28 cellular contexts compared by ENCODE assay signal in genomic region chr6:31142356-31142755, GRCh38. TPM values are rescaled to one million over a fixed set of nuclear protein-coding genes. Genes with fewer than 3 reads are reported as not detected.
DNase-seq lines count a peak whose midpoint lies in the region; ATAC-seq and TF ChIP-seq lines count a peak whose summit lies in the region.
"Had no signal": no experiment of that assay in that cellular context is flagged by ENCODE, and none has a peak within 500 bp of the region (broad histone marks: within the 10 kb centered on the region; RNA-seq: fewer than 3 reads in every experiment).

No MANE protein-coding gene starts in this region.

- H3K27me3 ChIP-seq in left ventricle myocardium inferior (ENCODE audit: low read depth) (no peaks in the 10 kb centered on the region), testis (no peaks in the 10 kb centered on the region)
- H3K27me3 ChIP-seq: cardiac muscle cell had no signal

- TF ChIP-seq POLR2A in testis (IDR thresholded peaks at IDR 0.05) = no peak

- H3K4me3 ChIP-seq in left ventricle myocardium inferior (no peak overlapping the region), testis (no peak overlapping the region)
- H3K4me3 ChIP-seq: cardiac muscle cell, lower lobe of right lung had no signal

- WGBS in testis, 2 donors = 69 to 71% methylated on average over 2 of the region's 2 CpGs

- peak overlapping the region; percentile 63 for H3K27ac ChIP-seq in RWPE1
- peak overlapping the region; percentile 85 for H3K27ac ChIP-seq in left ventricle myocardium inferior (replicated peaks)
- no peak overlapping the region for H3K27ac ChIP-seq in testis
- H3K27ac ChIP-seq: cardiac muscle cell, epithelial cell of prostate, lower lobe of right lung had no signal

- CTCF ChIA-PET in RWPE1 (lab: Yijun Ruan, JAX) = interaction anchor here (0.6 kb wide), 1 partner anchor 133 kb away, joined by 3 read pairs; no protein-coding TSS in a partner anchor

- intact Hi-C loops in left ventricle myocardium inferior (cut with micrococcal nuclease) (no loop called here), testis (cut with DNase I; ENCODE audit: low total_unique reads) (loop anchor here (10.0 kb wide), 1 partner anchor 222 kb away; no protein-coding TSS in a partner anchor)

- no peak for ATAC-seq in HG03108 (IDR thresholded peaks at IDR 0.05; ENCODE audit: unreplicated experiment)
- ATAC-seq: activated CD8-positive, alpha-beta memory T cell treated with anti-CD3 and anti-CD28 coated beads, Interleukin-2, amount 10 ng/mL, durations not matched to agents 7 days and 5 days; stimulated activated naive CD8-positive, alpha-beta T cell treated with anti-CD3 and anti-CD28 coated beads, Interleukin-15, amount 100 ng/mL, for 72 hours; T-cell had no signal

- peak; percentile 38 for DNase-seq in NCI-H2227 (lab: John Stamatoyannopoulos, UW; ENCODE audit: unreplicated experiment)
- DNase-seq in NCI-H2227 treated with DMSO at 0.1 percent for 48 hours (lab: John Stamatoyannopoulos, UW) = no peak
- DNase-seq in RWPE1 (ENCODE audit: low spot score) = no peak
- DNase-seq in left ventricle myocardium inferior = no peak
- DNase-seq in retina = peak; percentile 39
- no peak for DNase-seq in GM13977 (ENCODE audit: low spot score)
- no peak for DNase-seq in testis
- DNase-seq: activated CD4-positive, alpha-beta T cell treated with anti-CD3 and anti-CD28 coated beads, Interleukin-2, amount 10 ng/mL, durations not matched to agents 7 days and 5 days; activated CD8-positive, alpha-beta memory T cell treated with anti-CD3 and anti-CD28 coated beads, Interleukin-2, amount 10 ng/mL, durations not matched to agents 7 days and 5 days; activated naive CD4-positive, alpha-beta T cell treated with anti-CD3 and anti-CD28 coated beads, Interleukin-2, amount 50 U/mL, for 16 hours; AML-193; hypothalamus; lower lobe of right lung; NCI-H1417 treated with DMSO at 0.1 percent for 48 hours; NCI-H2107; NCI-H526 treated with DMSO at 0.1 percent for 48 hours; stimulated activated naive CD8-positive, alpha-beta T cell treated with anti-CD3 and anti-CD28 coated beads, Interleukin-15, amount 100 ng/mL, for 72 hours; T-cell had no signal

- POLR2A ChIA-PET in RWPE1 (lab: Yijun Ruan, JAX; ENCODE audit: low non-redundant PET) = no interaction called here

- H3K36me3 ChIP-seq in left ventricle myocardium inferior (peaks cover 10% of the 10 kb centered on the region), testis (ENCODE audit: low read depth, missing control alignments) (no peaks in the 10 kb centered on the region)
- H3K36me3 ChIP-seq: cardiac muscle cell had no signal

- no peaks in the 10 kb centered on the region for H3K9me3 ChIP-seq in left ventricle myocardium inferior (replicated peaks)
- H3K9me3 ChIP-seq in testis = no peaks in the 10 kb centered on the region
- H3K9me3 ChIP-seq: lower lobe of right lung had no signal

- in situ Hi-C loops in GM13977 (cut with MboI; ENCODE audit: low pct_unique_long_range_greater_than_20kb, low sequenced_read_pairs, unreplicated experiment) = no loop called here

- H3K4me1 ChIP-seq in left ventricle myocardium inferior = peaks cover 49% of the 10 kb centered on the region
- no peaks in the 10 kb centered on the region for H3K4me1 ChIP-seq in testis

- TF ChIP-seq CTCF in RWPE1 (conservative IDR thresholded peaks at IDR 0.05; ENCODE audit: low read depth) = no peak
- TF ChIP-seq CTCF in left ventricle myocardium inferior (IDR thresholded peaks at IDR 0.05; ENCODE audit: borderline replicate concordance) = no peak
- no peak for TF ChIP-seq CTCF in GM13977 (IDR thresholded peaks at IDR 0.05; ENCODE audit: extremely low read depth, insufficient read depth, missing control alignments)
- no peak for TF ChIP-seq CTCF in testis (IDR thresholded peaks at IDR 0.05)

RNA-seq across cellular contexts. Expression of gene PSORS1C2, which starts 3.5 kb away (rescaled TPM):
- total RNA-seq in left ventricle myocardium inferior = not detected
- total RNA-seq in testis = not detected
- not detected for polyA plus RNA-seq in testis (ENCODE audit: insufficient read depth, low read depth, low replicate concordance)
- total RNA-seq: activated CD4-positive, alpha-beta T cell treated with anti-CD3 and anti-CD28 coated beads, Interleukin-2, amount 10 ng/mL, durations not matched to agents 7 days and 5 days; activated CD8-positive, alpha-beta memory T cell treated with anti-CD3 and anti-CD28 coated beads, Interleukin-2, amount 10 ng/mL, durations not matched to agents 7 days and 5 days; cardiac muscle cell; Daoy; dermis blood vessel endothelial cell; fibroblast of villous mesenchyme; H4; lower lobe of right lung; M059J; myocyte; omental fat pad; T-cell had no signal
- polyA plus RNA-seq: cardiac muscle cell had no signal

RNA-seq across cellular contexts. Expression of gene CCHCR1, which starts 15.2 kb away (rescaled TPM):
- 13.3 TPM for total RNA-seq in left ventricle myocardium inferior
- 10 to 100 TPM; 86.4 to 93.2 TPM for total RNA-seq in testis
- polyA plus RNA-seq in testis (ENCODE audit: insufficient read depth, low read depth, low replicate concordance) = 174 TPM

RNA-seq across cellular contexts. Expression of gene TCF19, which starts 16.0 kb away (rescaled TPM):
- total RNA-seq in left ventricle myocardium inferior (2.8 TPM), testis (1 to 10 TPM; 3.6 to 3.7 TPM)
- polyA plus RNA-seq in testis (ENCODE audit: insufficient read depth, low read depth, low replicate concordance) = 4.7 TPM

RNA-seq across cellular contexts. Expression of gene CDSN, which starts 22.1 kb away (rescaled TPM):
- total RNA-seq in left ventricle myocardium inferior (not detected), testis (under 1 TPM in 1 of 2 donors, not detected in 1; 0.06 TPM)
- polyA plus RNA-seq in testis (ENCODE audit: insufficient read depth, low read depth, low replicate concordance) = 0.32 TPM
- total RNA-seq: activated CD4-positive, alpha-beta T cell treated with anti-CD3 and anti-CD28 coated beads, Interleukin-2, amount 10 ng/mL, durations not matched to agents 7 days and 5 days; activated CD8-positive, alpha-beta memory T cell treated with anti-CD3 and anti-CD28 coated beads, Interleukin-2, amount 10 ng/mL, durations not matched to agents 7 days and 5 days; cardiac muscle cell; Daoy; dermis blood vessel endothelial cell; fibroblast of villous mesenchyme; H4; lower lobe of right lung; M059J; myocyte; omental fat pad; T-cell had no signal
- polyA plus RNA-seq: cardiac muscle cell had no signal

RNA-seq across cellular contexts. Expression of gene PSORS1C1, which starts 27.8 kb away (rescaled TPM):
- total RNA-seq in left ventricle myocardium inferior (4.7 TPM), testis (10 to 100 TPM; 28.0 to 32.7 TPM)
- polyA plus RNA-seq in testis (ENCODE audit: insufficient read depth, low read depth, low replicate concordance) = 126 TPM
- total RNA-seq: cardiac muscle cell, T-cell had no signal
- polyA plus RNA-seq: cardiac muscle cell had no signal

Comparison
In these comparisons a context has a peak if more than half of its experiments do, and no peak if none do; other contexts are left out.
1. DNase-seq: peak in NCI-H2227 (single experiment) and retina (single experiment); none in NCI-H2227 treated with DMSO at 0.1 percent for 48 hours (single experiment), RWPE1 (single experiment), left ventricle myocardium inferior (single experiment), GM13977 (single experiment) and testis (single experiment).
2. H3K27ac ChIP-seq: peak in RWPE1 (single experiment) and left ventricle myocardium inferior (single experiment); none in testis (0 of 2).